ENCODE assay signal across 22 cellular contexts in genomic region chr2:120774557-120775160, GRCh38. TPM values are rescaled to one million over a fixed set of nuclear protein-coding genes. Genes with fewer than 3 reads are reported as not detected.
"Had no signal": no experiment of that assay in that cellular context is flagged by ENCODE, and none has a peak within 500 bp of the region (broad histone marks: within the 10 kb centered on the region; RNA-seq: fewer than 3 reads in every experiment).

No MANE protein-coding gene starts in this region.

- H3K4me3 Mint-ChIP-seq: activated CD8-positive, alpha-beta T cell treated with anti-CD3 and anti-CD28 coated beads for 36 hours; activated naive CD4-positive, alpha-beta T cell treated with anti-CD3 and anti-CD28 coated beads, Interleukin-2, amount 50 U/mL, for 24 hours; central memory CD8-positive, alpha-beta T cell; immature natural killer cell; naive thymus-derived CD4-positive, alpha-beta T cell; T-helper 17 cell had no signal

- H3K4me3 ChIP-seq: adrenal gland, mucosa of descending colon, transverse colon had no signal

- H3K4me1 Mint-ChIP-seq: activated naive CD4-positive, alpha-beta T cell treated with anti-CD3 and anti-CD28 coated beads, Interleukin-2, amount 50 U/mL, for 24 hours; central memory CD8-positive, alpha-beta T cell; immature natural killer cell had no signal

- H3K27me3 ChIP-seq: adrenal gland, transverse colon had no signal

- H3K27ac Mint-ChIP-seq: activated CD8-positive, alpha-beta T cell treated with anti-CD3 and anti-CD28 coated beads for 36 hours; activated naive CD4-positive, alpha-beta T cell treated with anti-CD3 and anti-CD28 coated beads, Interleukin-2, amount 50 U/mL, for 24 hours; immature natural killer cell; naive thymus-derived CD4-positive, alpha-beta T cell; progenitor cell of endocrine pancreas; T-helper 17 cell had no signal

- H3K36me3 ChIP-seq: adrenal gland, transverse colon had no signal

- FAIRE-seq: small intestine had no signal

- DNase-seq: activated CD4-positive, alpha-beta T cell treated with anti-CD3 and anti-CD28 coated beads for 4 hours; activated CD8-positive, alpha-beta memory T cell treated with anti-CD3 and anti-CD28 coated beads, Interleukin-2, amount 50 U/mL, for 4 hours; activated CD8-positive, alpha-beta T cell treated with anti-CD3 and anti-CD28 coated beads for 36 hours; activated effector memory CD4-positive, alpha-beta T cell treated with anti-CD3 and anti-CD28 coated beads, Interleukin-2, amount 50 U/mL, for 16 hours; activated T-cell treated with anti-CD3 and anti-CD28 coated beads, Interleukin-2, amount 50 U/mL, for 48 hours; adrenal gland; effector CD8-positive, alpha-beta T cell; foreskin melanocyte; head of caudate nucleus; immature natural killer cell; mammary epithelial cell; naive thymus-derived CD4-positive, alpha-beta T cell; nucleus accumbens; small intestine; stimulated activated naive CD8-positive, alpha-beta T cell treated with anti-CD3 and anti-CD28 coated beads, Interleukin-15, Interleukin-2, amounts not matched to agents 100 U/mL and 50 U/mL, for 24 hours; T-helper 17 cell; transverse colon had no signal

- H3K27ac ChIP-seq: adrenal gland, transverse colon had no signal

- ATAC-seq: activated CD8-positive, alpha-beta T cell treated with anti-CD3 and anti-CD28 coated beads for 36 hours; mucosa of descending colon; naive thymus-derived CD4-positive, alpha-beta T cell; right cardiac atrium; stimulated activated naive CD8-positive, alpha-beta T cell treated with anti-CD3 and anti-CD28 coated beads, Interleukin-15, Interleukin-2, amounts not matched to agents 100 U/mL and 50 U/mL, for 24 hours; T-helper 17 cell had no signal

- H3K36me3 Mint-ChIP-seq: activated naive CD4-positive, alpha-beta T cell treated with anti-CD3 and anti-CD28 coated beads, Interleukin-2, amount 50 U/mL, for 24 hours; immature natural killer cell; naive thymus-derived CD4-positive, alpha-beta T cell had no signal

- H3K27me3 Mint-ChIP-seq: activated CD8-positive, alpha-beta T cell treated with anti-CD3 and anti-CD28 coated beads for 36 hours; activated naive CD4-positive, alpha-beta T cell treated with anti-CD3 and anti-CD28 coated beads, Interleukin-2, amount 50 U/mL, for 24 hours; central memory CD8-positive, alpha-beta T cell; naive thymus-derived CD4-positive, alpha-beta T cell had no signal

- H3K9me3 ChIP-seq: adrenal gland, mucosa of descending colon, transverse colon had no signal

- H3K4me1 ChIP-seq: adrenal gland had no signal

- H3K9me3 Mint-ChIP-seq: activated CD8-positive, alpha-beta T cell treated with anti-CD3 and anti-CD28 coated beads for 36 hours; activated naive CD4-positive, alpha-beta T cell treated with anti-CD3 and anti-CD28 coated beads, Interleukin-2, amount 50 U/mL, for 24 hours; central memory CD8-positive, alpha-beta T cell; immature natural killer cell; naive thymus-derived CD4-positive, alpha-beta T cell had no signal

RNA-seq across cellular contexts. Expression of gene GLI2, which starts 39.0 kb away (rescaled TPM):
- total RNA-seq: activated CD8-positive, alpha-beta T cell treated with anti-CD3 and anti-CD28 coated beads for 36 hours; T-helper 17 cell had no signal
- polyA plus RNA-seq: immature natural killer cell; naive thymus-derived CD4-positive, alpha-beta T cell had no signal
